8 cellular contexts compared by ENCODE assay signal in the genomic region with DNA sequence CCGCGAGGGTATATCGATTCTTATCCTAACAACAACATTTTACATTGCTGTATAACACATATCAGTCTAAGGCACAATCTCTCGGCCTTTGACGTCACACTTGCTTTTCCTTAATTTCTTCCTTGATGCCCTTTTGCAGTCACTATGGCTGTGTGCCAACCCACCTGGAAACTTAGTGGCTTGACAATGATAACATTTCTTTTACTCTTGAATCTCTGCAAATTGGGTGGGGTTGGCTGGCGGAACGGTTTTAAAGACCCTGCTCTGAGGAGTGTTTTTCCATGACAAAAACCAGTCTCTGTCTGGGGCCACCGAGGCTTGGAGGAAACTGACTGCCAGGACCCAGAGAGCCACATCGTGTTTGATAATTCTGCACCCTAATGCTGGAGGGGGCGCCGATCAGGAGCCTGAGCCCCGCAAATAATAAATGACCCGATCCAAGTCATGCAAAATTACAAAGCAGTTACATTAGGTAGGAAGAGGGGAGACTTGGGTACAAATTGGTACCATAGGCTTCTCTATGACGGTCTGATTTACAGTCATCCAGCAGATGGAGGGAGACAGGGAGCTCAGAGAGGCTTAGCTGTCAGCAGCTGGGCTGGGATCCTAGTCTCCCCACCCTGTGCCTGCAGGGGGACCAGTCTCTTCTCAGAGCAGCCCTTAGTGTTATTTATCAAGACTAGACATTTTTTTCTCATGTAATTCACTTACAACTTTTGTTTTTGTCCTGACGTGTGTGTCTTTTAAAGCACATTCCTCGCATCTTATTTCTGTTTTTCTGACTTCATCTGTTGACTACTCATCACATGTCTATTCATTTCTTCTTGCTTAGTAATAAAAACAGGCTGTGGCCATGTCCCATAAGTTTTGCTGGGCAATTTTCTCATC.
DNase-seq lines count a peak whose midpoint lies in the region; ATAC-seq and TF ChIP-seq lines count a peak whose summit lies in the region.

No MANE protein-coding gene starts in this region.

- no peaks in the 10 kb centered on the region for H3K27me3 Mint-ChIP-seq in CD8-positive, alpha-beta T cell (ENCODE audit: low read depth)
- no peaks in the 10 kb centered on the region for H3K27me3 Mint-ChIP-seq in central memory CD8-positive, alpha-beta T cell
- no peaks in the 10 kb centered on the region for H3K27me3 Mint-ChIP-seq in natural killer cell (ENCODE audit: low read depth in 2 of 2)

- CTCF ChIA-PET in CD8-positive, alpha-beta T cell (lab: Charles Lee), result interaction anchor here (0.9 to 8.2 kb wide), 6 partner anchors 13 to 95 kb away, joined by 3 to 149 read pairs (median 3); no protein-coding TSS in a partner anchor

- POLR2A ChIA-PET in CD8-positive, alpha-beta T cell (lab: Charles Lee), result interaction anchor here (1.3 to 1.4 kb wide), 2 partner anchors 9 to 10 kb away, joined by 3 read pairs; no protein-coding TSS in a partner anchor

- H3K4me1 Mint-ChIP-seq in CD8-positive, alpha-beta T cell (ENCODE audit: low read depth), result peaks cover 44% of the 10 kb centered on the region
- H3K4me1 Mint-ChIP-seq in central memory CD8-positive, alpha-beta T cell, result peaks cover 41% of the 10 kb centered on the region
- H3K4me1 Mint-ChIP-seq in natural killer cell, result peaks cover 31 to 54% of the 10 kb centered on the region in 2 donors

- no peak overlapping the region for H3K4me3 ChIP-seq in CD8-positive, alpha-beta T cell (ENCODE audit: low read depth, low read length)
- no peak overlapping the region for H3K4me3 ChIP-seq in MG63

- peak in 1 of 7 experiments; percentile 27 for DNase-seq in CD8-positive, alpha-beta T cell
- DNase-seq in MG63, result peak; percentile 74
- peak in 1 of 2 donors; percentile 8 for DNase-seq in central memory CD8-positive, alpha-beta T cell (ENCODE audit: low spot score in 2 of 2)
- DNase-seq in natural killer cell, result no peak
- DNase-seq in NCI-H187 treated with DMSO at 0.1 percent for 48 hours (lab: John Stamatoyannopoulos, UW), result no peak
- DNase-seq in activated CD4-positive, alpha-beta T cell treated with anti-CD3 and anti-CD28 coated beads, Interleukin-2, amount 50 U/mL, for 4 hours, result no peak

- no peaks in the 10 kb centered on the region for H3K36me3 Mint-ChIP-seq in CD8-positive, alpha-beta T cell
- peaks cover 4% of the 10 kb centered on the region for H3K36me3 Mint-ChIP-seq in central memory CD8-positive, alpha-beta T cell (ENCODE audit: insufficient read depth)
- no peaks in the 10 kb centered on the region for H3K36me3 Mint-ChIP-seq in natural killer cell

- no peaks in the 10 kb centered on the region for H3K27me3 ChIP-seq in CD8-positive, alpha-beta T cell (ENCODE audit: insufficient read depth, low read length)
- H3K27me3 ChIP-seq in MG63, result no peaks in the 10 kb centered on the region

- H3K9me3 ChIP-seq in CD8-positive, alpha-beta T cell (ENCODE audit: low read length), result no peaks in the 10 kb centered on the region
- H3K9me3 ChIP-seq in MG63, result no peaks in the 10 kb centered on the region

- no peak overlapping the region for H3K27ac ChIP-seq in CD8-positive, alpha-beta T cell (ENCODE audit: low read depth, low read length)

- H3K4me3 Mint-ChIP-seq in CD8-positive, alpha-beta T cell, result peak overlapping the region; percentile 57
- peak overlapping the region; percentile 61 for H3K4me3 Mint-ChIP-seq in central memory CD8-positive, alpha-beta T cell
- H3K4me3 Mint-ChIP-seq in natural killer cell, result peak overlapping the region; percentile 68

- TF ChIP-seq CTCF in CD8-positive, alpha-beta T cell (IDR thresholded peaks at IDR 0.05), result peak; percentile 16
- TF ChIP-seq CTCF in natural killer cell (IDR thresholded peaks at IDR 0.05), result no peak

- intact Hi-C loops in CD8-positive, alpha-beta T cell (cut with DNase I, micrococcal nuclease), result no loop called here
- intact Hi-C loops in natural killer cell (cut with micrococcal nuclease), result no loop called here

- H3K36me3 ChIP-seq in CD8-positive, alpha-beta T cell (ENCODE audit: insufficient read depth, low read length), result no peaks in the 10 kb centered on the region
- H3K36me3 ChIP-seq in MG63, result no peaks in the 10 kb centered on the region

- peaks cover 40% of the 10 kb centered on the region for H3K4me1 ChIP-seq in CD8-positive, alpha-beta T cell (ENCODE audit: insufficient read depth, low read length)

- peak; percentile 29 for ATAC-seq in CD8-positive, alpha-beta T cell
- no peak for ATAC-seq in central memory CD8-positive, alpha-beta T cell (replicated peaks; ENCODE audit: extremely low read depth, poor library complexity, severe bottlenecking)
- ATAC-seq in natural killer cell (peak in 1 of 3 donors; percentile 16), GM19463 (IDR thresholded peaks at IDR 0.05; ENCODE audit: unreplicated experiment) (no peak), GM19324 (IDR thresholded peaks at IDR 0.05; ENCODE audit: low FRiP score, unreplicated experiment) (no peak)

- no peaks in the 10 kb centered on the region for H3K9me3 Mint-ChIP-seq in CD8-positive, alpha-beta T cell
- no peaks in the 10 kb centered on the region for H3K9me3 Mint-ChIP-seq in central memory CD8-positive, alpha-beta T cell
- H3K9me3 Mint-ChIP-seq in natural killer cell, result no peaks in the 10 kb centered on the region

- H3K27ac Mint-ChIP-seq in CD8-positive, alpha-beta T cell, result peak overlapping the region; percentile 76
- H3K27ac Mint-ChIP-seq in central memory CD8-positive, alpha-beta T cell (ENCODE audit: low read depth), result peak overlapping the region; percentile 7
- peak overlapping the region; percentile 71 to 89 for H3K27ac Mint-ChIP-seq in natural killer cell

Comparison
In these comparisons a context has a peak if more than half of its experiments do, and no peak if none do; other contexts are left out.
1. H3K27ac Mint-ChIP-seq: peak in every context shown above with its lines; median percentile 80 in natural killer cell; 76 in CD8-positive, alpha-beta T cell; 7 in central memory CD8-positive, alpha-beta T cell.